Comparison of ENCODE assay signal across 10 cellular contexts in the genomic region with DNA sequence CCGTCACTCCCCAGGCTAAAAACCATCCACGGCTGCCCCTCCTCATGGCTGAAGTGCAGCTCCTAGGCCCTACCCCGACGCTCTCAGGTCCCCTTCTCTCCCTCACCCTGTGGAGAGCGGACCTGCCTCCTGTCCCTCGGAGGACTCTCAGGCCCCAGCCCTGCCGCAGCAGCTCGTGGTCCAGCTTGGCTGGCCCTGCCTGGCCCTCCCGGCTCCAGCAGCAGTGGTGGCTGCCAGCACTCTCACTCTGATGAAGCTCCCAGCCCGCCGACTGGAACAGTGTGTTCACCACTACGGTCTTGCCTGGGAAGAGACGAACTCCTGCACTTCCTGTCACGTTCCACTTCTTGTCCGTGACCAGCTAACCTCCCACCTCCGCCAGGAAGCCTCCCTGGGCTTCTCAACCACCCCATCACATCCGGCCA. TPM values are rescaled to one million over a fixed set of nuclear protein-coding genes. Genes with fewer than 3 reads are reported as not detected.
DNase-seq lines count a peak whose midpoint lies in the region; ATAC-seq and TF ChIP-seq lines count a peak whose summit lies in the region.
"Had no signal": no experiment of that assay in that cellular context is flagged by ENCODE, and none has a peak within 500 bp of the region (broad histone marks: within the 10 kb centered on the region; RNA-seq: fewer than 3 reads in every experiment).

No MANE protein-coding gene starts in this region.

- H3K27ac Mint-ChIP-seq in osteocyte (ENCODE audit: unreplicated experiment) = peak overlapping the region; percentile 85

- ATAC-seq in SK-N-SH treated with all-trans-retinoic acid at 6 μM for 48 hours = no peak
- ATAC-seq in heart left ventricle = peak; percentile 41 to 71 (median 53)
- ATAC-seq in HG02852 (IDR thresholded peaks at IDR 0.05; ENCODE audit: unreplicated experiment) = no peak
- ATAC-seq in HG03521 (IDR thresholded peaks at IDR 0.05; ENCODE audit: unreplicated experiment) = no peak
- no peak for ATAC-seq in HG02610 (IDR thresholded peaks at IDR 0.05; ENCODE audit: unreplicated experiment)

- H3K36me3 Mint-ChIP-seq in osteocyte (ENCODE audit: unreplicated experiment) = no peaks in the 10 kb centered on the region

- intact Hi-C loops in heart left ventricle (cut with DNase I) = loop anchor here in 2 of 10 donors (5.0 to 10.0 kb wide), 2 partner anchors 34 to 1033 kb away; no protein-coding TSS in a partner anchor

- no peaks in the 10 kb centered on the region for H3K9me2 ChIP-seq in SK-N-SH

- H3K4me3 ChIP-seq in SK-N-SH (ENCODE audit: low read depth in 2 of 2, low read length in 1 of 2) (no peak overlapping the region), heart left ventricle (peak overlapping the region in 8 of 12 donors; percentile 24 to 43 (median 30))
- H3K4me3 ChIP-seq: skin epidermis had no signal

- no peak for TF ChIP-seq POLR2A in heart left ventricle (IDR thresholded peaks at IDR 0.05)

- 92% methylated on average over 12 of the region's 17 CpGs for WGBS in SK-N-SH (ENCODE audit: low lambda C conversion rate)
- WGBS in heart left ventricle, 4 donors = 36 to 51% (median 44%) methylated on average over 15 to 17 of the region's 17 CpGs

- TF ChIP-seq CTCF in SK-N-SH (IDR thresholded peaks at IDR 0.05) (no peak), heart left ventricle (IDR thresholded peaks at IDR 0.05) (no peak), osteocyte (IDR thresholded peaks at IDR 0.05) (no peak)

- H3K4me3 Mint-ChIP-seq in osteocyte (ENCODE audit: unreplicated experiment) = no peak overlapping the region

- peaks cover 26% of the 10 kb centered on the region for H3K4me1 Mint-ChIP-seq in osteocyte (ENCODE audit: unreplicated experiment)

- H3K27ac ChIP-seq in SK-N-SH (ENCODE audit: low read depth in 2 of 2, low read length in 1 of 2) (peak overlapping the region; percentile 64 to 77; a peak in 3 of 4 replicates), heart left ventricle (peak overlapping the region; percentile 63 to 98 (median 91))
- H3K27ac ChIP-seq: 22Rv1 had no signal

- peak overlapping the region; percentile 63 for H3K4me2 ChIP-seq in SK-N-SH

- H3K27me3 Mint-ChIP-seq in osteocyte (ENCODE audit: unreplicated experiment) = no peaks in the 10 kb centered on the region

- no peaks in the 10 kb centered on the region for H3K9me3 Mint-ChIP-seq in osteocyte (ENCODE audit: unreplicated experiment)

- no peak overlapping the region for H2AFZ ChIP-seq in SK-N-SH (ENCODE audit: low read depth)

- DNase-seq in SK-N-SH (peak; percentile 22), heart left ventricle (peak in 4 of 5 donors; percentile 64 to 87 (median 80)), osteocyte (ENCODE audit: extremely low spot score, unreplicated experiment) (no peak)
- DNase-seq in activated CD8-positive, alpha-beta memory T cell treated with anti-CD3 and anti-CD28 coated beads for 24 hours = no peak

- H3K36me3 ChIP-seq in SK-N-SH (replicated peaks in 1 of 2; ENCODE audit: control insufficient read depth in 1 of 2, insufficient read depth in 2 of 2, low read length in 1 of 2) (no peaks in the 10 kb centered on the region), heart left ventricle (peaks cover 0 to 2% (median 0%) of the 10 kb centered on the region in 9 donors)

- no peak for TF ChIP-seq RAD21 in SK-N-SH (IDR thresholded peaks at IDR 0.05; ENCODE audit: low read length)

- CTCF ChIA-PET in SK-N-SH (lab: Yijun Ruan, JAX) = interaction anchor here (1.0 to 11.6 kb wide), 3 partner anchors 13 to 50 kb away, joined by 3 to 194 read pairs (median 120); a partner anchor contains a TSS

- peaks cover 17% of the 10 kb centered on the region for H3F3A ChIP-seq in SK-N-SH (replicated peaks; ENCODE audit: insufficient read depth)

- peaks cover 21% of the 10 kb centered on the region for H4K20me1 ChIP-seq in SK-N-SH (ENCODE audit: insufficient read depth)

- H3K27me3 ChIP-seq in SK-N-SH (ENCODE audit: insufficient read depth) = no peaks in the 10 kb centered on the region
- H3K27me3 ChIP-seq in heart left ventricle = no peaks in the 10 kb centered on the region

- H3K9me3 ChIP-seq in SK-N-SH = no peaks in the 10 kb centered on the region
- H3K9me3 ChIP-seq in heart left ventricle = no peaks in the 10 kb centered on the region

- POLR2A ChIA-PET in SK-N-SH (lab: Yijun Ruan, JAX) = interaction anchor here (0.7 kb wide), 1 partner anchor 30 kb away, joined by 3 read pairs; no protein-coding TSS in a partner anchor

- no peak overlapping the region; the same call in 1 of the 2 replicates for H3K9ac ChIP-seq in SK-N-SH

- peaks cover 9 to 19% of the 10 kb centered on the region in 2 experiments; a peak in 3 of 4 replicates for H3K4me1 ChIP-seq in SK-N-SH (ENCODE audit: control insufficient read depth in 1 of 2, insufficient read depth in 2 of 2, low read depth in 1 of 2, low read length in 1 of 2)
- H3K4me1 ChIP-seq in heart left ventricle = peaks cover 0 to 85% (median 44%) of the 10 kb centered on the region in 12 donors

- no peak for TF ChIP-seq EP300 in SK-N-SH (IDR thresholded peaks at IDR 0.05; ENCODE audit: borderline replicate concordance in 1 of 2, low read depth in 1 of 2, low read length in 1 of 2)

- peaks cover 53% of the 10 kb centered on the region for H3K79me2 ChIP-seq in SK-N-SH (ENCODE audit: insufficient read depth)

TF ChIP-seq in SK-N-SH, 30 proteins besides CTCF, POLR2A, EP300 and RAD21 (continues in another document):
- TF ChIP-seq TAF1 (IDR thresholded peaks at IDR 0.05; ENCODE audit: borderline replicate concordance, low read depth, low read length) (no peak), NRF1 (IDR thresholded peaks at IDR 0.05; ENCODE audit: low read depth, low read length) (no peak), JUND (IDR thresholded peaks at IDR 0.05) (no peak)

TF ChIP-seq in SK-N-SH treated with all-trans-retinoic acid at 6 μM for 48 hours, 23 proteins besides CTCF, POLR2A, EP300 and RAD21 (continues in another document):
- TF ChIP-seq ZNF8 (CRISPR knock-in tag; IDR thresholded peaks at IDR 0.05) = no peak
- no peak for TF ChIP-seq ZC3H10 (CRISPR knock-in tag; IDR thresholded peaks at IDR 0.05)
- TF ChIP-seq ZNF565 (CRISPR knock-in tag; conservative IDR thresholded peaks at IDR 0.05; ENCODE audit: low read depth) = no peak
- TF ChIP-seq, protein P1, sequence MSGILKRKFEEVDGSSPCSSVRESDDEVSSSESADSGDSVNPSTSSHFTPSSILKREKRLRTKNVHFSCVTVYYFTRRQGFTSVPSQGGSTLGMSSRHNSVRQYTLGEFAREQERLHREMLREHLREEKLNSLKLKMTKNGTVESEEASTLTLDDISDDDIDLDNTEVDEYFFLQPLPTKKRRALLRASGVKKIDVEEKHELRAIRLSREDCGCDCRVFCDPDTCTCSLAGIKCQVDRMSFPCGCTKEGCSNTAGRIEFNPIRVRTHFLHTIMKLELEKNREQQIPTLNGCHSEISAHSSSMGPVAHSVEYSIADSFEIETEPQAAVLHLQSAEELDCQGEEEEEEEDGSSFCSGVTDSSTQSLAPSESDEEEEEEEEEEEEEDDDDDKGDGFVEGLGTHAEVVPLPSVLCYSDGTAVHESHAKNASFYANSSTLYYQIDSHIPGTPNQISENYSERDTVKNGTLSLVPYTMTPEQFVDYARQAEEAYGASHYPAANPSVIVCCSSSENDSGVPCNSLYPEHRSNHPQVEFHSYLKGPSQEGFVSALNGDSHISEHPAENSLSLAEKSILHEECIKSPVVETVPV (CRISPR knock-in tag; IDR thresholded peaks at IDR 0.05) = no peak
- no peak for TF ChIP-seq PPARA (CRISPR knock-in tag; IDR thresholded peaks at IDR 0.05; ENCODE audit: borderline replicate concordance)
- TF ChIP-seq BACH2 (CRISPR knock-in tag; IDR thresholded peaks at IDR 0.05; ENCODE audit: borderline replicate concordance) = no peak
- TF ChIP-seq OSR1 (CRISPR knock-in tag; IDR thresholded peaks at IDR 0.05) = no peak
- TF ChIP-seq CSDC2 (CRISPR knock-in tag; IDR thresholded peaks at IDR 0.05) = no peak
- TF ChIP-seq, protein P2, sequence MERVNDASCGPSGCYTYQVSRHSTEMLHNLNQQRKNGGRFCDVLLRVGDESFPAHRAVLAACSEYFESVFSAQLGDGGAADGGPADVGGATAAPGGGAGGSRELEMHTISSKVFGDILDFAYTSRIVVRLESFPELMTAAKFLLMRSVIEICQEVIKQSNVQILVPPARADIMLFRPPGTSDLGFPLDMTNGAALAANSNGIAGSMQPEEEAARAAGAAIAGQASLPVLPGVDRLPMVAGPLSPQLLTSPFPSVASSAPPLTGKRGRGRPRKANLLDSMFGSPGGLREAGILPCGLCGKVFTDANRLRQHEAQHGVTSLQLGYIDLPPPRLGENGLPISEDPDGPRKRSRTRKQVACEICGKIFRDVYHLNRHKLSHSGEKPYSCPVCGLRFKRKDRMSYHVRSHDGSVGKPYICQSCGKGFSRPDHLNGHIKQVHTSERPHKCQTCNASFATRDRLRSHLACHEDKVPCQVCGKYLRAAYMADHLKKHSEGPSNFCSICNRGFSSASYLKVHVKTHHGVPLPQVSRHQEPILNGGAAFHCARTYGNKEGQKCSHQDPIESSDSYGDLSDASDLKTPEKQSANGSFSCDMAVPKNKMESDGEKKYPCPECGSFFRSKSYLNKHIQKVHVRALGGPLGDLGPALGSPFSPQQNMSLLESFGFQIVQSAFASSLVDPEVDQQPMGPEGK (CRISPR knock-in tag; IDR thresholded peaks at IDR 0.05; ENCODE audit: borderline replicate concordance) = no peak

RNA-seq across cellular contexts. Expression of a gene that starts 11.1 kb away (rescaled TPM):
- polyA plus RNA-seq in SK-N-SH (2012; rRNA removed) (5.2 and 5.9 TPM in 2 replicates), heart left ventricle (10 to 100 TPM in 1 of 2 donors, 1 to 10 TPM in 1; 4.8 to 19.1 TPM)
- 7.9 and 8.3 TPM in 2 replicates for polyA plus RNA-seq in SK-N-SH (2012; cell fraction: cytosol; rRNA removed)
- 3.4 and 5.4 TPM in 2 replicates for polyA plus RNA-seq in SK-N-SH (2012; cell fraction: nucleus; rRNA removed)
- total RNA-seq in heart left ventricle (10 to 100 TPM; 15.0 to 22.8 (median 17.0) TPM), osteocyte (21.9 and 22.4 TPM in 2 replicates)

RNA-seq across cellular contexts. Expression of a gene that starts 11.4 kb away (rescaled TPM):
- polyA plus RNA-seq in SK-N-SH (2012; rRNA removed) (25.2 and 25.4 TPM in 2 replicates), heart left ventricle (100 to 1,000 TPM in 1 of 2 donors, 10 to 100 TPM in 1; 47.5 to 109 TPM)
- 29.8 and 31.6 TPM in 2 replicates for polyA plus RNA-seq in SK-N-SH (2012; cell fraction: cytosol; rRNA removed)
- 4.9 and 8.9 TPM in 2 replicates for polyA plus RNA-seq in SK-N-SH (2012; cell fraction: nucleus; rRNA removed)
- total RNA-seq in heart left ventricle (10 to 100 TPM; 30.6 to 66.5 (median 41.9) TPM), osteocyte (41.0 and 42.0 TPM in 2 replicates)

RNA-seq across cellular contexts. Expression of a gene that starts 22.4 kb away (rescaled TPM):
- polyA plus RNA-seq in SK-N-SH (2012; rRNA removed) (15.8 and 18.1 TPM in 2 replicates), heart left ventricle (10 to 100 TPM in 1 of 2 donors, 1 to 10 TPM in 1; 5.8 to 15.9 TPM)
- polyA plus RNA-seq in SK-N-SH (2012; cell fraction: cytosol; rRNA removed) = 6.9 and 12.1 TPM in 2 replicates
- polyA plus RNA-seq in SK-N-SH (2012; cell fraction: nucleus; rRNA removed) = 32.9 and 37.6 TPM in 2 replicates
- total RNA-seq in heart left ventricle (1 to 10 TPM; 3.2 to 7.1 (median 5.1) TPM), osteocyte (10.9 and 11.5 TPM in 2 replicates)

RNA-seq across cellular contexts. Expression of a gene that starts 28.7 kb away (rescaled TPM):
- polyA plus RNA-seq in SK-N-SH (2012; rRNA removed) (47.6 and 53.0 TPM in 2 replicates), heart left ventricle (1,000 to 10,000 TPM in 1 of 2 donors, 100 to 1,000 TPM in 1; 529 to 1,103 TPM)
- polyA plus RNA-seq in SK-N-SH (2012; cell fraction: cytosol; rRNA removed) = 24.1 and 41.5 TPM in 2 replicates
- 111 and 208 TPM in 2 replicates for polyA plus RNA-seq in SK-N-SH (2012; cell fraction: nucleus; rRNA removed)
- total RNA-seq in heart left ventricle (1,000 to 10,000 TPM in 2 of 9 donors, 100 to 1,000 TPM in 7; 203 to 1,105 (median 462) TPM), osteocyte (25.4 and 31.4 TPM in 2 replicates)

Comparison
In these comparisons a context has a peak if more than half of its experiments do, and no peak if none do; other contexts are left out.
1. DNase-seq: peak in SK-N-SH (single experiment) and heart left ventricle (4 of 5); none in osteocyte (single experiment) and activated CD8-positive, alpha-beta memory T cell treated with anti-CD3 and anti-CD28 coated beads for 24 hours (single experiment).
2. H3K4me3 ChIP-seq: peak in heart left ventricle (8 of 12); none in SK-N-SH (0 of 2).
3. ATAC-seq: peak in heart left ventricle (4 of 4); none in SK-N-SH treated with all-trans-retinoic acid at 6 μM for 48 hours (single experiment), HG02852 (single experiment), HG03521 (single experiment) and HG02610 (single experiment).